ENCODE assay signal across 11 cellular contexts in genomic region chr3:157066335-157067071, GRCh38.
DNase-seq lines count a peak whose midpoint lies in the region; ATAC-seq, FAIRE-seq and TF ChIP-seq lines count a peak whose summit lies in the region.
"Had no signal": no experiment of that assay in that cellular context is flagged by ENCODE, and none has a peak within 500 bp of the region (broad histone marks: within the 10 kb centered on the region; RNA-seq: fewer than 3 reads in every experiment).

No MANE protein-coding gene starts in this region.

- H3K4me1 ChIP-seq in right cardiac atrium (ENCODE audit: control insufficient read depth, insufficient read depth, low read length), result no peaks in the 10 kb centered on the region
- H3K4me1 ChIP-seq in left ventricle myocardium inferior, result peaks cover 7% of the 10 kb centered on the region
- H3K4me1 ChIP-seq in astrocyte (ENCODE audit: insufficient read depth, low read length), result peaks cover 18% of the 10 kb centered on the region
- H3K4me1 ChIP-seq in HepG2 (ENCODE audit: insufficient read depth, low read length), result 0 out of 2 replicates have a peak, but pooled peaks cover 11% of the 10 kb centered on the region

- no peaks in the 10 kb centered on the region for H3K79me2 ChIP-seq in astrocyte (ENCODE audit: insufficient read depth, low read length)
- H3K79me2 ChIP-seq in HepG2 (ENCODE audit: insufficient read depth, low read length), result no peaks in the 10 kb centered on the region

- no peaks in the 10 kb centered on the region for H4K20me1 ChIP-seq in astrocyte (ENCODE audit: insufficient read depth, low read length)
- H4K20me1 ChIP-seq in HepG2 (ENCODE audit: insufficient read depth, low read length), result no peaks in the 10 kb centered on the region

- TF ChIP-seq CTCF in left ventricle myocardium inferior (IDR thresholded peaks at IDR 0.05; ENCODE audit: borderline replicate concordance), result no peak
- no peak for TF ChIP-seq CTCF in astrocyte (IDR thresholded peaks at IDR 0.05; ENCODE audit: insufficient read depth, low read depth, low read length)
- no peak for TF ChIP-seq CTCF in HepG2 (CRISPR knock-in tag; IDR thresholded peaks at IDR 0.05)

- peak overlapping the region; percentile 29 for H2AFZ ChIP-seq in astrocyte (ENCODE audit: low read depth, low read length)
- H2AFZ ChIP-seq in HepG2 (ENCODE audit: low read length), result no peak overlapping the region

- peaks cover 3% of the 10 kb centered on the region for H3K9me3 Mint-ChIP-seq in astrocyte (ENCODE audit: unreplicated experiment)
- H3K9me3 Mint-ChIP-seq in activated T-cell treated with anti-CD3 and anti-CD28 coated beads, Interleukin-2, amount 50 U/mL, for 4 hours, result no peaks in the 10 kb centered on the region
- H3K9me3 Mint-ChIP-seq: activated T-helper 2 cell treated with anti-CD3 and anti-CD28 coated beads, Interferon-gamma antibody, Interleukin-2, Interleukin-4, amounts not matched to agents 10 μg/mL and 5 μg/mL and 100 μg/mL, durations not matched to agents 14 hours and 24 hours and 36 hours; stimulated activated naive CD8-positive, alpha-beta T cell treated with anti-CD3 and anti-CD28 coated beads, Interleukin-15, Interleukin-2, amounts not matched to agents 100 ng/mL and 50 ng/mL, for 24 hours had no signal

- no peak overlapping the region for H3K27ac Mint-ChIP-seq in astrocyte (ENCODE audit: unreplicated experiment)
- H3K27ac Mint-ChIP-seq: activated T-helper 2 cell treated with anti-CD3 and anti-CD28 coated beads, Interferon-gamma antibody, Interleukin-2, Interleukin-4, amounts not matched to agents 10 μg/mL and 5 μg/mL and 100 μg/mL, durations not matched to agents 14 hours and 24 hours and 36 hours; stimulated activated naive CD8-positive, alpha-beta T cell treated with anti-CD3 and anti-CD28 coated beads, Interleukin-15, Interleukin-2, amounts not matched to agents 100 ng/mL and 50 ng/mL, for 24 hours had no signal

- FAIRE-seq in astrocyte (lab: Jason Lieb, UNC) (no peak), HepG2 (lab: Jason Lieb, UNC) (no peak)
- FAIRE-seq: endometrium had no signal

- H3K27me3 ChIP-seq in right cardiac atrium (ENCODE audit: control insufficient read depth, insufficient read depth) (no peaks in the 10 kb centered on the region), left ventricle myocardium inferior (ENCODE audit: low read depth) (no peaks in the 10 kb centered on the region), astrocyte (ENCODE audit: insufficient read depth, low read length) (no peaks in the 10 kb centered on the region), HepG2 (ENCODE audit: control insufficient read depth in 1 of 2, insufficient read depth in 2 of 2, low read length in 2 of 2) (peaks cover 2 to 12% of the 10 kb centered on the region in 2 experiments; a peak in 3 of 5 replicates)

- no peaks in the 10 kb centered on the region for H3K36me3 Mint-ChIP-seq in astrocyte (ENCODE audit: low read depth, unreplicated experiment)
- no peaks in the 10 kb centered on the region for H3K36me3 Mint-ChIP-seq in activated T-cell treated with anti-CD3 and anti-CD28 coated beads, Interleukin-2, amount 50 U/mL, for 4 hours (ENCODE audit: insufficient read depth)

- no peak overlapping the region for H3K4me3 ChIP-seq in right cardiac atrium (ENCODE audit: low read length)
- no peak overlapping the region for H3K4me3 ChIP-seq in left ventricle myocardium inferior
- H3K4me3 ChIP-seq in astrocyte (ENCODE audit: insufficient read depth, low read depth, low read length), result no peak overlapping the region
- H3K4me3 ChIP-seq in HepG2 (replicated peaks in 1 of 3; ENCODE audit: insufficient read depth in 1 of 3, low read depth in 2 of 3, low read length in 3 of 3), result no peak overlapping the region

- peaks cover 32% of the 10 kb centered on the region for H3K27me3 Mint-ChIP-seq in astrocyte (ENCODE audit: low read depth, unreplicated experiment)
- peaks cover 2% of the 10 kb centered on the region for H3K27me3 Mint-ChIP-seq in activated T-cell treated with anti-CD3 and anti-CD28 coated beads, Interleukin-2, amount 50 U/mL, for 4 hours (ENCODE audit: low read depth)

- no peak for ATAC-seq in right cardiac atrium
- peak; percentile 41; the same call in 1 of the 3 replicates for ATAC-seq in HepG2
- no peak for ATAC-seq in GM19351 (IDR thresholded peaks at IDR 0.05; ENCODE audit: unreplicated experiment)
- ATAC-seq in activated T-cell treated with anti-CD3 and anti-CD28 coated beads, Interleukin-2, amount 50 U/mL, for 4 hours, result no peak

- BruUV-seq in HepG2 (replicated peaks; lab: Mats Ljungman, UMichigan), result no TSS peak

- TF ChIP-seq EP300 in HepG2 (IDR thresholded peaks at IDR 0.05; ENCODE audit: low read depth in 2 of 2, low read length in 2 of 2), result no peak
- TF ChIP-seq EP300 in HepG2 (CRISPR knock-in tag; IDR thresholded peaks at IDR 0.05; ENCODE audit: borderline replicate concordance), result no peak

- H3K4me2 ChIP-seq in astrocyte (ENCODE audit: low read length) (peak overlapping the region; percentile 38), HepG2 (ENCODE audit: low read depth, low read length) (no peak overlapping the region)

- CTCF ChIA-PET in HepG2 (lab: Yijun Ruan, JAX; ENCODE audit: low intra/inter-chr PET ratio, low total read pairs), result no interaction called here

- H3K27ac ChIP-seq in right cardiac atrium (ENCODE audit: low read length) (no peak overlapping the region), left ventricle myocardium inferior (replicated peaks) (no peak overlapping the region), astrocyte (ENCODE audit: low read depth, low read length) (peak overlapping the region; percentile 59), HepG2 (ENCODE audit: extremely low read length, insufficient read depth, low read length) (no peak overlapping the region)

- TF ChIP-seq RAD21 in HepG2 (CRISPR knock-in tag; IDR thresholded peaks at IDR 0.05), result no peak

- POLR2A ChIA-PET in HepG2 (lab: Yijun Ruan, JAX), result interaction anchor here (1.9 kb wide), 1 partner anchor 22 kb away, joined by 5 read pairs; no protein-coding TSS in a partner anchor

- H3K9ac ChIP-seq in astrocyte (ENCODE audit: low read length) (peak overlapping the region; percentile 68), HepG2 (ENCODE audit: insufficient read depth, low read depth, low read length) (no peak overlapping the region)

- peak in 2 of 3 donors; percentile 29 to 55 for DNase-seq in right cardiac atrium
- no peak for DNase-seq in left ventricle myocardium inferior
- peak; percentile 92 for DNase-seq in astrocyte (ENCODE audit: low read depth)
- DNase-seq in HepG2 (ENCODE audit: low spot score), result no peak
- no peak for DNase-seq in CD1c-positive myeloid dendritic cell (ENCODE audit: extremely low spot score)
- no peak for DNase-seq in GM03348 (ENCODE audit: low spot score)
- DNase-seq in activated T-cell treated with anti-CD3 and anti-CD28 coated beads, Interleukin-2, amount 50 U/mL, for 4 hours, result no peak

- TF ChIP-seq POLR2A in HepG2 (IDR thresholded peaks at IDR 0.05; ENCODE audit: insufficient read depth in 1 of 2, low read depth in 2 of 2, low read length in 2 of 2), result no peak

- H3K9me3 ChIP-seq in right cardiac atrium (ENCODE audit: control insufficient read depth, low read length), result no peaks in the 10 kb centered on the region
- no peaks in the 10 kb centered on the region for H3K9me3 ChIP-seq in left ventricle myocardium inferior (replicated peaks)
- H3K9me3 ChIP-seq in astrocyte (ENCODE audit: insufficient read depth, low read depth, low read length), result no peaks in the 10 kb centered on the region
- no peaks in the 10 kb centered on the region for H3K9me3 ChIP-seq in HepG2 (ENCODE audit: low read length)

- intact Hi-C loops in right cardiac atrium (cut with DNase I) (loop anchor here in 1 of 4 donors (10.0 kb wide), 1 partner anchor 62 kb away; no protein-coding TSS in a partner anchor), left ventricle myocardium inferior (cut with micrococcal nuclease) (no loop called here), HepG2 (cut with micrococcal nuclease; ENCODE audit: unreplicated experiment) (no loop called here)

- WGBS in right cardiac atrium, result 64% methylated on average over 11 of the region's 11 CpGs
- WGBS in HepG2 (ENCODE audit: low lambda C conversion rate), result 36% methylated on average over 6 of the region's 11 CpGs

- no peaks in the 10 kb centered on the region for H3K4me1 Mint-ChIP-seq in astrocyte (ENCODE audit: low read depth, unreplicated experiment)
- peaks cover 24% of the 10 kb centered on the region for H3K4me1 Mint-ChIP-seq in activated T-cell treated with anti-CD3 and anti-CD28 coated beads, Interleukin-2, amount 50 U/mL, for 4 hours (ENCODE audit: low read depth)

- no peak overlapping the region for H3K4me3 Mint-ChIP-seq in astrocyte (ENCODE audit: unreplicated experiment)
- no peak overlapping the region for H3K4me3 Mint-ChIP-seq in activated T-cell treated with anti-CD3 and anti-CD28 coated beads, Interleukin-2, amount 50 U/mL, for 4 hours
- H3K4me3 Mint-ChIP-seq: stimulated activated naive CD8-positive, alpha-beta T cell treated with anti-CD3 and anti-CD28 coated beads, Interleukin-15, Interleukin-2, amounts not matched to agents 100 ng/mL and 50 ng/mL, for 24 hours had no signal

- H3K36me3 ChIP-seq in left ventricle myocardium inferior (no peaks in the 10 kb centered on the region), astrocyte (ENCODE audit: insufficient read depth, low read length) (no peaks in the 10 kb centered on the region), HepG2 (replicated peaks in 1 of 2; ENCODE audit: control insufficient read depth in 1 of 2, insufficient read depth in 2 of 2, low read length in 2 of 2) (no peaks in the 10 kb centered on the region)

- in situ Hi-C loops in HepG2 (cut with HindIII; ENCODE audit: extremely low pct_ligation_motif_present, low pct_unique_long_range_greater_than_20kb), result no loop called here

TF ChIP-seq in HepG2, 621 proteins besides CTCF, POLR2A, EP300 and RAD21 (continues in another document):
- TF ChIP-seq ZIK1 (CRISPR knock-in tag; IDR thresholded peaks at IDR 0.05; ENCODE audit: borderline replicate concordance, low read depth) (no peak), ZSCAN31 (CRISPR knock-in tag; IDR thresholded peaks at IDR 0.05; ENCODE audit: low read depth) (no peak), FUBP1 (CRISPR knock-in tag; IDR thresholded peaks at IDR 0.05; ENCODE audit: borderline replicate concordance) (no peak), AHR (CRISPR knock-in tag; IDR thresholded peaks at IDR 0.05) (no peak), NFE2L1 (CRISPR knock-in tag; IDR thresholded peaks at IDR 0.05; ENCODE audit: borderline replicate concordance) (no peak)

Comparison
In these comparisons a context has a peak if more than half of its experiments do, and no peak if none do; other contexts are left out.
1. DNase-seq: peak in right cardiac atrium (2 of 3) and astrocyte (single experiment); none in left ventricle myocardium inferior (single experiment), HepG2 (single experiment), CD1c-positive myeloid dendritic cell (single experiment), GM03348 (single experiment) and activated T-cell treated with anti-CD3 and anti-CD28 coated beads, Interleukin-2, amount 50 U/mL, for 4 hours (single experiment).